21 cellular contexts compared by ENCODE assay signal in genomic region chr22:44380716-44381500, GRCh38.
DNase-seq lines count a peak whose midpoint lies in the region; ATAC-seq and TF ChIP-seq lines count a peak whose summit lies in the region.
"Had no signal": no experiment of that assay in that cellular context is flagged by ENCODE, and none has a peak within 500 bp of the region (broad histone marks: within the 10 kb centered on the region; RNA-seq: fewer than 3 reads in every experiment).

No MANE protein-coding gene starts in this region.

- H3K4me3 ChIP-seq in spleen = no peak overlapping the region
- H3K4me3 ChIP-seq: A549, body of pancreas, esophagus muscularis mucosa, smooth muscle cell, tibial nerve had no signal

- no peak for TF ChIP-seq POLR2A in spleen (IDR thresholded peaks at IDR 0.05)

- no peak overlapping the region for H3K27ac ChIP-seq in spleen
- H3K27ac ChIP-seq: A549, body of pancreas, esophagus muscularis mucosa, tibial nerve had no signal

- 76 to 85% (median 80%) methylated on average over 12 to 15 of the region's 15 CpGs for WGBS in spleen, 5 donors

- TF ChIP-seq CTCF in glutamatergic neuron (IDR thresholded peaks at IDR 0.05; ENCODE audit: partially characterized antibody, unreplicated experiment) (no peak), spleen (IDR thresholded peaks at IDR 0.05 in 8 of 11, conservative IDR thresholded peaks at IDR 0.05 in 3 of 11) (no peak)

- no peaks in the 10 kb centered on the region for H3K4me1 ChIP-seq in spleen
- H3K4me1 ChIP-seq: A549, body of pancreas, tibial nerve had no signal

- peaks cover 0 to 44% (median 0%) of the 10 kb centered on the region in 7 donors for H3K27me3 ChIP-seq in spleen (replicated peaks in 1 of 7)
- H3K27me3 ChIP-seq: body of pancreas, esophagus muscularis mucosa, tibial nerve had no signal

- H3K36me3 ChIP-seq in spleen = no peaks in the 10 kb centered on the region
- H3K36me3 ChIP-seq: esophagus muscularis mucosa, tibial nerve had no signal

- intact Hi-C loops in spleen (cut with DNase I; ENCODE audit: low total_unique reads) = no loop called here

- no peak overlapping the region for H3K4me3 Mint-ChIP-seq in glutamatergic neuron (ENCODE audit: unreplicated experiment)
- H3K4me3 Mint-ChIP-seq: activated CD4-positive, alpha-beta T cell treated with anti-CD3 and anti-CD28 coated beads for 36 hours; CD8-positive, alpha-beta T cell; mesothelial cell of epicardium; stimulated activated effector memory CD8-positive, alpha-beta T cell treated with anti-CD3 and anti-CD28 coated beads, Interleukin-12 subunit alpha, Interleukin-12 subunit beta, amount 100 ng/mL, for 72 hours had no signal

- no peak for ATAC-seq in HG03571 (IDR thresholded peaks at IDR 0.05; ENCODE audit: unreplicated experiment)
- ATAC-seq: A549; activated CD4-positive, alpha-beta T cell treated with anti-CD3 and anti-CD28 coated beads for 36 hours; body of pancreas; CD8-positive, alpha-beta T cell; stimulated activated effector memory CD8-positive, alpha-beta T cell treated with anti-CD3 and anti-CD28 coated beads, Interleukin-12 subunit alpha, Interleukin-12 subunit beta, amount 100 ng/mL, for 72 hours had no signal

- no peaks in the 10 kb centered on the region for H3K36me3 Mint-ChIP-seq in glutamatergic neuron (ENCODE audit: unreplicated experiment)
- H3K36me3 Mint-ChIP-seq: CD8-positive, alpha-beta T cell; mesothelial cell of epicardium; stimulated activated effector memory CD8-positive, alpha-beta T cell treated with anti-CD3 and anti-CD28 coated beads, Interleukin-12 subunit alpha, Interleukin-12 subunit beta, amount 100 ng/mL, for 72 hours had no signal

- H3K9me3 Mint-ChIP-seq in glutamatergic neuron (ENCODE audit: unreplicated experiment) = peaks cover 3% of the 10 kb centered on the region

- peaks cover 8% of the 10 kb centered on the region for H3K27me3 Mint-ChIP-seq in glutamatergic neuron (ENCODE audit: unreplicated experiment)

- H3K27ac Mint-ChIP-seq in glutamatergic neuron (ENCODE audit: unreplicated experiment) = no peak overlapping the region
- H3K27ac Mint-ChIP-seq: activated CD4-positive, alpha-beta T cell treated with anti-CD3 and anti-CD28 coated beads for 36 hours; CD8-positive, alpha-beta T cell; mesothelial cell of epicardium; stimulated activated effector memory CD8-positive, alpha-beta T cell treated with anti-CD3 and anti-CD28 coated beads, Interleukin-12 subunit alpha, Interleukin-12 subunit beta, amount 100 ng/mL, for 72 hours had no signal

- H3K9me3 ChIP-seq in spleen = peaks cover 0 to 27% (median 25%) of the 10 kb centered on the region in 8 donors
- H3K9me3 ChIP-seq: body of pancreas had no signal

- H3K4me1 Mint-ChIP-seq in glutamatergic neuron (ENCODE audit: low read depth, unreplicated experiment) = peaks cover 4% of the 10 kb centered on the region
- H3K4me1 Mint-ChIP-seq: activated CD4-positive, alpha-beta T cell treated with anti-CD3 and anti-CD28 coated beads for 36 hours; stimulated activated effector memory CD8-positive, alpha-beta T cell treated with anti-CD3 and anti-CD28 coated beads, Interleukin-12 subunit alpha, Interleukin-12 subunit beta, amount 100 ng/mL, for 72 hours had no signal

- DNase-seq in NCI-H2196 (lab: John Stamatoyannopoulos, UW; ENCODE audit: unreplicated experiment) (peak; percentile 50), NCI-H2196 treated with DMSO at 0.1 percent for 48 hours (lab: John Stamatoyannopoulos, UW; ENCODE audit: unreplicated experiment) (no peak), NCI-H345 (lab: John Stamatoyannopoulos, UW) (peak; percentile 40), glutamatergic neuron (peak; percentile 16), spleen (peak; percentile 58), medulla oblongata (ENCODE audit: extremely low spot score) (no peak)
- no peak for DNase-seq in activated effector memory CD4-positive, alpha-beta T cell treated with Interleukin-2 at 50 U/mL for 16 hours
- DNase-seq: activated CD4-positive, alpha-beta T cell treated with anti-CD3 and anti-CD28 coated beads for 36 hours; activated naive CD4-positive, alpha-beta T cell treated with anti-CD3 and anti-CD28 coated beads, Interleukin-2, amount 50 U/mL, for 16 hours; CD8-positive, alpha-beta T cell; dermis blood vessel endothelial cell; EL; NCI-H2227 treated with DMSO at 0.1 percent for 48 hours had no signal

Comparison
In these comparisons a context has a peak if more than half of its experiments do, and no peak if none do; other contexts are left out.
1. DNase-seq: peak in NCI-H2196 (single experiment), NCI-H345 (single experiment), glutamatergic neuron (single experiment) and spleen (single experiment); none in NCI-H2196 treated with DMSO at 0.1 percent for 48 hours (single experiment), activated effector memory CD4-positive, alpha-beta T cell treated with Interleukin-2 at 50 U/mL for 16 hours (single experiment) and medulla oblongata (single experiment).